Comparison of ENCODE assay signal across 19 cellular contexts in the genomic region with DNA sequence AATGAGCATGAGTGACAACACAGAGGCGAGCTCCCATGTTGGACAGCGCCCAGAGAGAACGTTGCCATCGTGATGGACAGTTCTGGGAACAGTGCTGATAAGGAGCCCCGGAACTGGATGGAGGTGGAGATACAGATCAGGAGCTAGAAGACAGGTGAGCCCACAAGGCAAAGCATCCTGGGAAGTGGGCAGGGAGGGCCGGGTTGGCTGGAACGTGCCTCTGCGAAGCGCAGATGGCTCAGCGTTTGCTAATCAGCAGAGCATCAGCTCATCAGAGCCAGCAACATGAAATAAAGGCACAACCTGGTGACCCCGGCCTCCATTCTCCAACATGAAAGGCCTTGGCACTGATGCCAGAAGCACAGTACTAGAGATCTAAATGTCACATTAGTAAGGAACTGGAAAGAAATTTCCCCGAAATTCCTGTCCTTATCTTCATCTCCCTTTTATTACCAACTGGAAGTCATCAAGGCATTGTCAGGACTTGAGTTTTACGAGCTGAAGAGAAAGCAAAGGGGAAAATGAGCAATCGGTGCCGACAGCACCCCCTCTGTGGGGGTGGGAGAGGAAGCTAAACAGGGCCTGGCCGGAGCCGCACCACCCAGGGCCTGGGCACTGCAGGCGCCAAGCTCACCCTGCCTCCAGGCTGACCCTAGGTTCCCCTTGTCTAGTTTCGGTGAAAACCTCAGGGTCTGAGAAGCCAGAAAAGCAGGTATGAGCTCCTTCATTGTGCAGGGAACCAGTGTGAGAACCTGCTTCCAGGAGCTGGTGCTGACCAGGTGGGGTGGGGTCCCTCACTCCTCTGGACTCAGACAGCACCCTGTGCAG. TPM values are rescaled to one million over a fixed set of nuclear protein-coding genes. Genes with fewer than 3 reads are reported as not detected.
DNase-seq lines count a peak whose midpoint lies in the region; ATAC-seq and TF ChIP-seq lines count a peak whose summit lies in the region.
"Had no signal": no experiment of that assay in that cellular context is flagged by ENCODE, and none has a peak within 500 bp of the region (broad histone marks: within the 10 kb centered on the region; RNA-seq: fewer than 3 reads in every experiment).

No MANE protein-coding gene starts in this region.

- DNase-seq in A172 (ENCODE audit: low spot score) = peak; percentile 36
- DNase-seq in HT-29 (ENCODE audit: low spot score) = peak; percentile 66
- DNase-seq in dermis blood vessel endothelial cell = peak; percentile 59
- no peak for DNase-seq in omental fat pad (ENCODE audit: low spot score)
- no peak for DNase-seq in T-helper 9 cell
- DNase-seq in DMS 273 treated with DMSO at 0.1 percent for 48 hours (lab: John Stamatoyannopoulos, UW) = no peak
- DNase-seq: activated CD4-positive, alpha-beta T cell treated with anti-CD3 and anti-CD28 coated beads, Interleukin-2, amount 10 ng/mL, durations not matched to agents 7 days and 5 days; activated T-cell treated with anti-CD3 and anti-CD28 coated beads, Interleukin-2, amount 50 U/mL, for 24 hours; endodermal cell; GF-D8; Kasumi-1; NCI-H1436 treated with DMSO at 0.1 percent for 48 hours; NCI-H345; nephron progenitor cell; SHP77; stimulated activated CD4-positive, alpha-beta T cell treated with anti-CD3 and anti-CD28 coated beads, Interleukin-4, amount 100 ng/mL, for 4 hours; upper lobe of right lung had no signal

- peak; percentile 45 for ATAC-seq in omental fat pad (ENCODE audit: low FRiP score)
- ATAC-seq in HG02938 (IDR thresholded peaks at IDR 0.05; ENCODE audit: unreplicated experiment) = no peak
- ATAC-seq in HG03439 (IDR thresholded peaks at IDR 0.05; ENCODE audit: unreplicated experiment) = no peak
- ATAC-seq: upper lobe of right lung had no signal

- no peak for TF ChIP-seq CTCF in omental fat pad (IDR thresholded peaks at IDR 0.05)

RNA-seq across cellular contexts. Expression of a gene that starts 19.9 kb away (rescaled TPM):
- not detected in 2 replicates for total RNA-seq in A172 (2014; rRNA removed; shearing (Covaris generic))
- 0.29 TPM in 1 of 2 replicates, not detected in the other for total RNA-seq in HT-29 (2014; rRNA removed; shearing (Covaris generic))
- total RNA-seq in dermis blood vessel endothelial cell (113 and 177 TPM in 2 replicates), omental fat pad (under 1 TPM in 3 of 4 donors, not detected in 1; 0.37 to 0.79 (median 0.38) TPM)
- total RNA-seq: activated CD4-positive, alpha-beta T cell treated with anti-CD3 and anti-CD28 coated beads, Interleukin-2, amount 10 ng/mL, durations not matched to agents 7 days and 5 days had no signal

Comparison
In these comparisons a context has a peak if more than half of its experiments do, and no peak if none do; other contexts are left out.
1. DNase-seq: peak in A172 (single experiment), HT-29 (single experiment) and dermis blood vessel endothelial cell (single experiment); none in omental fat pad (single experiment), T-helper 9 cell (single experiment) and DMS 273 treated with DMSO at 0.1 percent for 48 hours (single experiment).
2. RNA of a gene that starts 19.9 kb away (total RNA-seq): 113 to 177 TPM in dermis blood vessel endothelial cell; 0.37 to 0.79 TPM in omental fat pad, not detected in A172 and 0.29 TPM in HT-29; every median in the first group is over 10 times any median in the second.